8 cellular contexts compared by ENCODE assay signal in genomic region chr9:127734747-127735529, GRCh38. TPM values are rescaled to one million over a fixed set of nuclear protein-coding genes. Genes with fewer than 3 reads are reported as not detected.
A peak's percentile ranks its signal among the peaks of the same experiment; 100 is the strongest.
DNase-seq lines count a peak whose midpoint lies in the region; ATAC-seq and TF ChIP-seq lines count a peak whose summit lies in the region.

TOR2A (minus strand) TSS chr9:127735294; CDS start chr9:127735270, 24 bp downstream.

- H3K27me3 ChIP-seq in osteoblast (ENCODE audit: insufficient read depth, low read length) (no peaks in the 10 kb centered on the region), thymus (ENCODE audit: control insufficient read depth, insufficient read depth) (no peaks in the 10 kb centered on the region)

- TF ChIP-seq CTCF in osteoblast (IDR thresholded peaks at IDR 0.05; ENCODE audit: extremely low read depth, low read depth, low read length), result peak; percentile 91

- peak within 1 kb of the TSS; percentile 80 for H3K4me3 ChIP-seq in osteoblast (ENCODE audit: insufficient read depth, low read length)
- peak within 1 kb of the TSS; percentile 76 for H3K4me3 ChIP-seq in thymus (ENCODE audit: low read length)

- H3K27ac ChIP-seq in osteoblast (ENCODE audit: low read depth, low read length) (peak within 1 kb of the TSS; percentile 50), thymus (ENCODE audit: low read depth) (peak within 1 kb of the TSS; percentile 93)

- WGBS in thymus, result under 1% methylated on average over 76 of the region's 76 CpGs

- H2AFZ ChIP-seq in osteoblast (ENCODE audit: low read length), result peak within 1 kb of the TSS; percentile 80

- H3K36me3 Mint-ChIP-seq in activated naive CD4-positive, alpha-beta T cell treated with anti-CD3 and anti-CD28 coated beads, Interleukin-2, amount 50 U/mL, for 24 hours, result no peaks in the 10 kb centered on the region

- H3K9me3 ChIP-seq in osteoblast (ENCODE audit: low read depth, low read length), result no peaks in the 10 kb centered on the region
- H3K9me3 ChIP-seq in thymus (ENCODE audit: control insufficient read depth), result peaks cover 1% of the 10 kb centered on the region

- peaks cover 4% of the 10 kb centered on the region for H3K79me2 ChIP-seq in osteoblast (ENCODE audit: insufficient read depth, low read length)

- H3K36me3 ChIP-seq in osteoblast (ENCODE audit: insufficient read depth, low read length), result peaks cover 6% of the 10 kb centered on the region
- H3K36me3 ChIP-seq in thymus (ENCODE audit: control insufficient read depth, insufficient read depth), result peaks cover 39% of the 10 kb centered on the region

- H3K27ac Mint-ChIP-seq in activated naive CD4-positive, alpha-beta T cell treated with anti-CD3 and anti-CD28 coated beads, Interleukin-2, amount 50 U/mL, for 24 hours, result peak within 1 kb of the TSS; percentile 89

- DNase-seq in NCI-H1092 (lab: John Stamatoyannopoulos, UW) (peak; percentile 94), glomerular endothelial cell (ENCODE audit: extremely low read depth, low read depth, low spot score) (peak; percentile 79), osteoblast (ENCODE audit: insufficient read length, low spot score, missing footprints) (peak; percentile 100)

- ATAC-seq in HG02610 (IDR thresholded peaks at IDR 0.05; ENCODE audit: unreplicated experiment) (peak; percentile 85), SK-N-SH treated with all-trans-retinoic acid at 6 μM for 48 hours (peak; percentile 96)

- H3K4me3 Mint-ChIP-seq in activated naive CD4-positive, alpha-beta T cell treated with anti-CD3 and anti-CD28 coated beads, Interleukin-2, amount 50 U/mL, for 24 hours, result peak within 1 kb of the TSS; percentile 89

- no peaks in the 10 kb centered on the region for H3K27me3 Mint-ChIP-seq in activated naive CD4-positive, alpha-beta T cell treated with anti-CD3 and anti-CD28 coated beads, Interleukin-2, amount 50 U/mL, for 24 hours

- H3K4me2 ChIP-seq in osteoblast (ENCODE audit: insufficient read depth, low read length), result peak within 1 kb of the TSS; percentile 79

- peaks cover 13% of the 10 kb centered on the region for H3K4me1 Mint-ChIP-seq in activated naive CD4-positive, alpha-beta T cell treated with anti-CD3 and anti-CD28 coated beads, Interleukin-2, amount 50 U/mL, for 24 hours

- H3K9me3 Mint-ChIP-seq in activated naive CD4-positive, alpha-beta T cell treated with anti-CD3 and anti-CD28 coated beads, Interleukin-2, amount 50 U/mL, for 24 hours, result no peaks in the 10 kb centered on the region

- H4K20me1 ChIP-seq in osteoblast (ENCODE audit: insufficient read depth, low read length), result no peaks in the 10 kb centered on the region

- peak; percentile 64 for TF ChIP-seq POLR2A in GM10847 (IDR thresholded peaks at IDR 0.05; ENCODE audit: extremely low read depth, insufficient read length)

- H3K4me1 ChIP-seq in osteoblast (ENCODE audit: insufficient read depth, low read length), result peaks cover 10% of the 10 kb centered on the region
- H3K4me1 ChIP-seq in thymus (ENCODE audit: control insufficient read depth, insufficient read depth, low read length), result peaks cover 8% of the 10 kb centered on the region

TF ChIP-seq in SK-N-SH treated with all-trans-retinoic acid at 6 μM for 48 hours, 23 proteins besides CTCF, POLR2A, EP300 and RAD21:
- TF ChIP-seq ISL1 (CRISPR knock-in tag; IDR thresholded peaks at IDR 0.05) (no peak), CREB5 (CRISPR knock-in tag; IDR thresholded peaks at IDR 0.05; ENCODE audit: low read depth) (no peak), ZFP3 (CRISPR knock-in tag; IDR thresholded peaks at IDR 0.05) (no peak), POU6F1 (CRISPR knock-in tag; IDR thresholded peaks at IDR 0.05; ENCODE audit: borderline replicate concordance, low read depth) (no peak), ZNF70 (CRISPR knock-in tag; IDR thresholded peaks at IDR 0.05) (no peak), TCF4 (CRISPR knock-in tag; IDR thresholded peaks at IDR 0.05; ENCODE audit: borderline replicate concordance) (no peak), PATZ1 (CRISPR knock-in tag; IDR thresholded peaks at IDR 0.05; ENCODE audit: borderline replicate concordance) (no peak)
- TF ChIP-seq, protein P1, sequence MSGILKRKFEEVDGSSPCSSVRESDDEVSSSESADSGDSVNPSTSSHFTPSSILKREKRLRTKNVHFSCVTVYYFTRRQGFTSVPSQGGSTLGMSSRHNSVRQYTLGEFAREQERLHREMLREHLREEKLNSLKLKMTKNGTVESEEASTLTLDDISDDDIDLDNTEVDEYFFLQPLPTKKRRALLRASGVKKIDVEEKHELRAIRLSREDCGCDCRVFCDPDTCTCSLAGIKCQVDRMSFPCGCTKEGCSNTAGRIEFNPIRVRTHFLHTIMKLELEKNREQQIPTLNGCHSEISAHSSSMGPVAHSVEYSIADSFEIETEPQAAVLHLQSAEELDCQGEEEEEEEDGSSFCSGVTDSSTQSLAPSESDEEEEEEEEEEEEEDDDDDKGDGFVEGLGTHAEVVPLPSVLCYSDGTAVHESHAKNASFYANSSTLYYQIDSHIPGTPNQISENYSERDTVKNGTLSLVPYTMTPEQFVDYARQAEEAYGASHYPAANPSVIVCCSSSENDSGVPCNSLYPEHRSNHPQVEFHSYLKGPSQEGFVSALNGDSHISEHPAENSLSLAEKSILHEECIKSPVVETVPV (CRISPR knock-in tag; IDR thresholded peaks at IDR 0.05), result no peak

RNA-seq across cellular contexts. Expression of gene TOR2A, which starts in this region (rescaled TPM):
- 18.2 and 21.9 TPM in 2 replicates for total RNA-seq in glomerular endothelial cell
- 3.8 and 4.7 TPM in 2 replicates for total RNA-seq in osteoblast
- 19.3 TPM for polyA plus RNA-seq in thymus

Comparison
In these comparisons a context has a peak if more than half of its experiments do, and no peak if none do; other contexts are left out.
1. Peak in every context shown above with its lines: DNase-seq, ATAC-seq, H3K4me3 ChIP-seq and H3K27ac ChIP-seq.